In the genomic region with DNA sequence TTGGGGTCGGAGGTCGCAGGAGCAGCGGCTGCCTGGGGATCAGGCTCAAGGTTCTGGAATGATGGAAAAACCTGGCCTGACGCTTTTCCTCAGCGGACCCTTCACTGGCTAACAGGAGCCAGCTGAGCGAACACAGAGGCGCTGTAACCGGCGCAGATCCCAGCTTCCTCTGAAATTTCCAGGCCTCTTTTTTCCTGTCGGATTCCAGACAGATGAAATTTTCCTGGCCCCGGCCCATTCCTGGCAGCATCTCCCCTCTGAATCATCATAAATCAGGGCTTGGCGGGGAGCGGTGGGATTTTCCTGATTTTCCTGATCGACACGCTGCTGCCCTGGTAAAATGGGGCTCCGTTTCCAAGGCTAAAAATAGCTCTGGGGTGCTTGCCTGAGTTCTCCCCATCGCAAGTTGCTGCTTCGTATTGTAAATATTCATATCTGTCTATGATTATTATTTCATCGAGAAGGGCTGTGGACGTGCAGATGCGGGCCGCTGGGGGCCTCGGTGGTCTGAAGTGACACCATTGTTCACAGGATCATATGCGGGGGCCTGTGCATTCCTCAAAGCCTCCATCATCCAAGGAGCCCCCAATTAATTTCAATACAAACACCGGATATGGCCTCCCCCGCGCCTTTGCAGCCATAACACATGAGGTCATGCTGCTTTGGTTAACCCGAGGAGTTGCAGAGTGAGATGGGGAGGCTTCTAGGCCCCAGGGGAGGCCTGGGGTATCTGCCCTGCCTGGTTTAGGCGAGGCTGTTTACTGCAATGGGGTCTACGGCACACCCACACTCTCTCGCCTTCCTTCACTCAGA, we compare ENCODE assay signal across 9 cellular contexts. TPM values are rescaled to one million over a fixed set of nuclear protein-coding genes. Genes with fewer than 3 reads are reported as not detected.
DNase-seq lines count a peak whose midpoint lies in the region; ATAC-seq and TF ChIP-seq lines count a peak whose summit lies in the region.
"Had no signal": no experiment of that assay in that cellular context is flagged by ENCODE, and none has a peak within 500 bp of the region (broad histone marks: within the 10 kb centered on the region; RNA-seq: fewer than 3 reads in every experiment).

No MANE protein-coding gene starts in this region.

- intact Hi-C loops in esophagus muscularis mucosa (cut with DNase I) (no loop called here), uterus (cut with DNase I; ENCODE audit: low total_unique reads) (no loop called here)

- H3K36me3 ChIP-seq in esophagus muscularis mucosa (no peaks in the 10 kb centered on the region), mucosa of rectum (ENCODE audit: control insufficient read depth in 2 of 2, insufficient read depth in 2 of 2, low read length in 2 of 2) (no peaks in the 10 kb centered on the region), uterus (no peaks in the 10 kb centered on the region)

- peak; percentile 94 for DNase-seq in esophagus muscularis mucosa (ENCODE audit: extremely low spot score)
- DNase-seq in uterus = peak; percentile 87 to 88
- no peak for DNase-seq in Ammon's horn (ENCODE audit: low spot score)
- no peak for DNase-seq in hippocampal formation (lab: John Stamatoyannopoulos, UW)
- DNase-seq: NCI-H187 had no signal

- H3K27me3 ChIP-seq in esophagus muscularis mucosa (no peaks in the 10 kb centered on the region), mucosa of rectum (ENCODE audit: control insufficient read depth in 2 of 2, insufficient read depth in 2 of 2, low read length in 2 of 2) (no peaks in the 10 kb centered on the region), uterus (no peaks in the 10 kb centered on the region)

- H3K4me3 ChIP-seq in esophagus muscularis mucosa (peak overlapping the region; percentile 13 to 30 (median 22)), mucosa of rectum (ENCODE audit: low read length in 2 of 2) (no peak overlapping the region), uterus (peak overlapping the region in 1 of 2 donors; percentile 7)

- H3K9me3 ChIP-seq in esophagus muscularis mucosa (no peaks in the 10 kb centered on the region), mucosa of rectum (ENCODE audit: control insufficient read depth in 2 of 2, low read length in 2 of 2) (no peaks in the 10 kb centered on the region), uterus (no peaks in the 10 kb centered on the region)

- 30% methylated on average over 28 of the region's 31 CpGs for WGBS in esophagus muscularis mucosa

- H3K9ac ChIP-seq in mucosa of rectum (ENCODE audit: low read depth in 1 of 2, low read length in 2 of 2) = no peak overlapping the region

- peaks cover 25 to 38% (median 32%) of the 10 kb centered on the region in 4 donors for H3K4me1 ChIP-seq in esophagus muscularis mucosa
- H3K4me1 ChIP-seq in mucosa of rectum (ENCODE audit: control insufficient read depth in 2 of 2, insufficient read depth in 2 of 2, low read length in 2 of 2) = peaks cover 0 to 2% of the 10 kb centered on the region in 2 donors
- peaks cover 0 to 6% of the 10 kb centered on the region in 2 donors for H3K4me1 ChIP-seq in uterus

- TF ChIP-seq CTCF in esophagus muscularis mucosa (IDR thresholded peaks at IDR 0.05) = no peak
- no peak for TF ChIP-seq CTCF in uterus (IDR thresholded peaks at IDR 0.05)

- TF ChIP-seq POLR2A in esophagus muscularis mucosa (IDR thresholded peaks at IDR 0.05; ENCODE audit: low read depth) (no peak), uterus (IDR thresholded peaks at IDR 0.05) (no peak)

- H3K27ac ChIP-seq in esophagus muscularis mucosa (replicated peaks in 1 of 4) (peak overlapping the region; percentile 70 to 78 (median 74)), mucosa of rectum (ENCODE audit: low read depth in 2 of 2, low read length in 2 of 2) (peak overlapping the region; percentile 58 to 65), uterus (peak overlapping the region; percentile 85 to 92)

- ATAC-seq in GM19395 (IDR thresholded peaks at IDR 0.05; ENCODE audit: unreplicated experiment) (no peak), HG03432 (IDR thresholded peaks at IDR 0.05; ENCODE audit: unreplicated experiment) (no peak)

- TF ChIP-seq EP300 in esophagus muscularis mucosa (IDR thresholded peaks at IDR 0.05) = no peak

TF ChIP-seq in PFSK-1, 5 proteins besides CTCF, POLR2A, EP300 and RAD21:
- TF ChIP-seq, protein P1, sequence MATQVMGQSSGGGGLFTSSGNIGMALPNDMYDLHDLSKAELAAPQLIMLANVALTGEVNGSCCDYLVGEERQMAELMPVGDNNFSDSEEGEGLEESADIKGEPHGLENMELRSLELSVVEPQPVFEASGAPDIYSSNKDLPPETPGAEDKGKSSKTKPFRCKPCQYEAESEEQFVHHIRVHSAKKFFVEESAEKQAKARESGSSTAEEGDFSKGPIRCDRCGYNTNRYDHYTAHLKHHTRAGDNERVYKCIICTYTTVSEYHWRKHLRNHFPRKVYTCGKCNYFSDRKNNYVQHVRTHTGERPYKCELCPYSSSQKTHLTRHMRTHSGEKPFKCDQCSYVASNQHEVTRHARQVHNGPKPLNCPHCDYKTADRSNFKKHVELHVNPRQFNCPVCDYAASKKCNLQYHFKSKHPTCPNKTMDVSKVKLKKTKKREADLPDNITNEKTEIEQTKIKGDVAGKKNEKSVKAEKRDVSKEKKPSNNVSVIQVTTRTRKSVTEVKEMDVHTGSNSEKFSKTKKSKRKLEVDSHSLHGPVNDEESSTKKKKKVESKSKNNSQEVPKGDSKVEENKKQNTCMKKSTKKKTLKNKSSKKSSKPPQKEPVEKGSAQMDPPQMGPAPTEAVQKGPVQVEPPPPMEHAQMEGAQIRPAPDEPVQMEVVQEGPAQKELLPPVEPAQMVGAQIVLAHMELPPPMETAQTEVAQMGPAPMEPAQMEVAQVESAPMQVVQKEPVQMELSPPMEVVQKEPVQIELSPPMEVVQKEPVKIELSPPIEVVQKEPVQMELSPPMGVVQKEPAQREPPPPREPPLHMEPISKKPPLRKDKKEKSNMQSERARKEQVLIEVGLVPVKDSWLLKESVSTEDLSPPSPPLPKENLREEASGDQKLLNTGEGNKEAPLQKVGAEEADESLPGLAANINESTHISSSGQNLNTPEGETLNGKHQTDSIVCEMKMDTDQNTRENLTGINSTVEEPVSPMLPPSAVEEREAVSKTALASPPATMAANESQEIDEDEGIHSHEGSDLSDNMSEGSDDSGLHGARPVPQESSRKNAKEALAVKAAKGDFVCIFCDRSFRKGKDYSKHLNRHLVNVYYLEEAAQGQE (IDR thresholded peaks at IDR 0.05; ENCODE audit: insufficient read depth in 1 of 2, low read depth in 2 of 2, low read length in 2 of 2) = peak in 1 of 2 experiments; percentile 63; a peak in 2 of 4 replicates
- TF ChIP-seq TAF1 (IDR thresholded peaks at IDR 0.05; ENCODE audit: borderline replicate concordance, insufficient read depth, low read length) = no peak
- peak; percentile 67 for TF ChIP-seq FOXP2 (optimal IDR thresholded peaks at IDR 0.05; ENCODE audit: borderline replicate concordance, extremely low read depth, extremely low read length, insufficient read depth)
- TF ChIP-seq SIN3A (IDR thresholded peaks at IDR 0.05; ENCODE audit: borderline replicate concordance, insufficient read depth, low read length) = peak; percentile 95; the same call in 1 of the 2 replicates
- TF ChIP-seq POLR2AphosphoS5 (IDR thresholded peaks at IDR 0.05; ENCODE audit: low read depth, low read length) = no peak

RNA-seq across cellular contexts. Expression of a gene that starts 45.8 kb away (rescaled TPM):
- polyA plus RNA-seq in PFSK-1 (2012; ENCODE audit: insufficient read length, low read depth) = 1,977 TPM
- 1 to 10 TPM in 1 of 4 donors, under 1 TPM in 2, not detected in 1; 0.19 to 1.3 (median 0.83) TPM for total RNA-seq in esophagus muscularis mucosa
- 1 to 10 TPM in 2 of 4 donors, under 1 TPM in 1, not detected in 1; 0.51 to 2.8 (median 2.1) TPM for total RNA-seq in uterus

Comparison
In these comparisons a context has a peak if more than half of its experiments do, and no peak if none do; other contexts are left out.
1. DNase-seq: peak in esophagus muscularis mucosa (single experiment) and uterus (2 of 2); none in Ammon's horn (single experiment) and hippocampal formation (0 of 2).
2. H3K4me3 ChIP-seq: peak in esophagus muscularis mucosa (4 of 4); none in mucosa of rectum (0 of 2).
3. Peak in every context shown above with its lines, with median percentiles within 50 percentile points of each other: H3K27ac ChIP-seq.